In genomic region chr14:89550761-89551283, GRCh38 we compare ENCODE assay signal across 27 cellular contexts.
DNase-seq lines count a peak whose midpoint lies in the region; ATAC-seq and TF ChIP-seq lines count a peak whose summit lies in the region.
"Had no signal": no experiment of that assay in that cellular context is flagged by ENCODE, and none has a peak within 500 bp of the region (broad histone marks: within the 10 kb centered on the region; RNA-seq: fewer than 3 reads in every experiment).

No MANE protein-coding gene starts in this region.

- TF ChIP-seq EP300 in transverse colon (IDR thresholded peaks at IDR 0.05; ENCODE audit: low read depth): no peak
- TF ChIP-seq EP300 in sigmoid colon (IDR thresholded peaks at IDR 0.05): no peak

- POLR2A ChIA-PET in WTC11 (lab: Charles Lee): interaction anchor here (0.6 kb wide), 1 partner anchor 34 kb away, joined by 5 read pairs; no protein-coding TSS in a partner anchor

- ATAC-seq in WTC11: no peak
- no peak for ATAC-seq in stimulated activated effector memory CD8-positive, alpha-beta T cell treated with anti-CD3 and anti-CD28 coated beads, Interleukin-12 subunit alpha, Interleukin-12 subunit beta, amount 100 ng/mL, for 72 hours
- ATAC-seq: HCT116 had no signal

- peaks cover 51% of the 10 kb centered on the region for H3K4me1 Mint-ChIP-seq in activated T-cell treated with anti-CD3 and anti-CD28 coated beads, Interleukin-2, amount 50 U/mL, for 24 hours (ENCODE audit: low read depth)
- H3K4me1 Mint-ChIP-seq in WTC11: peaks cover 48% of the 10 kb centered on the region
- H3K4me1 Mint-ChIP-seq in stimulated activated effector memory CD8-positive, alpha-beta T cell treated with anti-CD3 and anti-CD28 coated beads, Interleukin-12 subunit alpha, Interleukin-12 subunit beta, amount 100 ng/mL, for 72 hours: peaks cover 44% of the 10 kb centered on the region

- no peak for DNase-seq in activated T-cell treated with anti-CD3 and anti-CD28 coated beads, Interleukin-2, amount 50 U/mL, for 24 hours
- no peak for DNase-seq in activated T-cell treated with anti-CD3 and anti-CD28 coated beads for 4 hours
- no peak for DNase-seq in WTC11 (ENCODE audit: low spot score)
- peak; percentile 47 for DNase-seq in globus pallidus (ENCODE audit: low spot score)
- no peak for DNase-seq in stimulated activated effector memory CD8-positive, alpha-beta T cell treated with anti-CD3 and anti-CD28 coated beads, Interleukin-12 subunit alpha, Interleukin-12 subunit beta, amount 100 ng/mL, for 72 hours (ENCODE audit: low spot score in 2 of 2)
- no peak for DNase-seq in transverse colon
- no peak for DNase-seq in SKM-1 (lab: John Stamatoyannopoulos, UW; ENCODE audit: unreplicated experiment)
- no peak for DNase-seq in sigmoid colon
- DNase-seq: 8988T; activated CD4-positive, alpha-beta T cell treated with anti-CD3 and anti-CD28 coated beads, Interleukin-2, amount 50 U/mL, for 4 hours; activated naive CD4-positive, alpha-beta T cell treated with anti-CD3 and anti-CD28 coated beads, Interleukin-2, amount 10 ng/mL, durations not matched to agents 7 days and 5 days; activated T-cell treated with anti-CD3 and anti-CD28 coated beads, Interleukin-2, amount 50 U/mL, for 1 hour; AML-193; brain microvascular endothelial cell; cortex of kidney; Karpas-422; mesenchymal stem cell; NCI-H187; OCI-M1; psoas muscle; SHP77 treated with DMSO at 0.1 percent for 48 hours; stimulated activated CD4-positive, alpha-beta T cell treated with anti-CD3 and anti-CD28 coated beads, Interleukin-1b, Interleukin-23, amount 100 ng/mL, for 48 hours; stimulated activated naive CD4-positive, alpha-beta T cell treated with Interleukin-2 at 50 U/mL for 16 hours; T-helper 2 cell; trophoblast cell had no signal

- TF ChIP-seq CTCF in WTC11 (IDR thresholded peaks at IDR 0.05) (no peak), transverse colon (IDR thresholded peaks at IDR 0.05) (no peak), sigmoid colon (IDR thresholded peaks at IDR 0.05) (no peak)

- TF ChIP-seq POLR2A in transverse colon (IDR thresholded peaks at IDR 0.05): no peak
- TF ChIP-seq POLR2A in sigmoid colon (IDR thresholded peaks at IDR 0.05): no peak

- H3K36me3 Mint-ChIP-seq in activated T-cell treated with anti-CD3 and anti-CD28 coated beads, Interleukin-2, amount 50 U/mL, for 24 hours (ENCODE audit: low read depth): peaks cover 33% of the 10 kb centered on the region
- H3K36me3 Mint-ChIP-seq in WTC11: peaks cover 11% of the 10 kb centered on the region
- peaks cover 24% of the 10 kb centered on the region for H3K36me3 Mint-ChIP-seq in stimulated activated effector memory CD8-positive, alpha-beta T cell treated with anti-CD3 and anti-CD28 coated beads, Interleukin-12 subunit alpha, Interleukin-12 subunit beta, amount 100 ng/mL, for 72 hours

- no peak overlapping the region for H3K4me3 Mint-ChIP-seq in activated T-cell treated with anti-CD3 and anti-CD28 coated beads, Interleukin-2, amount 50 U/mL, for 24 hours
- no peak overlapping the region for H3K4me3 Mint-ChIP-seq in WTC11
- no peak overlapping the region for H3K4me3 Mint-ChIP-seq in stimulated activated effector memory CD8-positive, alpha-beta T cell treated with anti-CD3 and anti-CD28 coated beads, Interleukin-12 subunit alpha, Interleukin-12 subunit beta, amount 100 ng/mL, for 72 hours
- H3K4me3 Mint-ChIP-seq: activated naive CD4-positive, alpha-beta T cell treated with anti-CD3 and anti-CD28 coated beads, Interleukin-2, amount 10 ng/mL, durations not matched to agents 7 days and 5 days had no signal

- H3K27ac Mint-ChIP-seq in activated T-cell treated with anti-CD3 and anti-CD28 coated beads, Interleukin-2, amount 50 U/mL, for 24 hours: peak overlapping the region; percentile 34
- H3K27ac Mint-ChIP-seq in WTC11: peak overlapping the region; percentile 46
- H3K27ac Mint-ChIP-seq in stimulated activated effector memory CD8-positive, alpha-beta T cell treated with anti-CD3 and anti-CD28 coated beads, Interleukin-12 subunit alpha, Interleukin-12 subunit beta, amount 100 ng/mL, for 72 hours: peak overlapping the region; percentile 64
- H3K27ac Mint-ChIP-seq: activated naive CD4-positive, alpha-beta T cell treated with anti-CD3 and anti-CD28 coated beads, Interleukin-2, amount 10 ng/mL, durations not matched to agents 7 days and 5 days had no signal

- H3K27me3 ChIP-seq in transverse colon: no peaks in the 10 kb centered on the region
- no peaks in the 10 kb centered on the region for H3K27me3 ChIP-seq in sigmoid colon
- H3K27me3 ChIP-seq: brain microvascular endothelial cell had no signal

- intact Hi-C loops in transverse colon (cut with DNase I; ENCODE audit: low total_unique reads) (no loop called here), sigmoid colon (cut with DNase I) (no loop called here)

- H3K36me3 ChIP-seq in transverse colon: no peaks in the 10 kb centered on the region
- H3K36me3 ChIP-seq in sigmoid colon: no peaks in the 10 kb centered on the region
- H3K36me3 ChIP-seq: brain microvascular endothelial cell had no signal

- WGBS in transverse colon (ENCODE audit: low coverage in 1 of 2), 2 donors: 82 to 83% methylated on average over 8 to 10 of the region's 10 CpGs
- 79 to 84% methylated on average over 10 of the region's 10 CpGs for WGBS in sigmoid colon, 2 donors

- H3K4me3 ChIP-seq in transverse colon (no peak overlapping the region), sigmoid colon (no peak overlapping the region)
- H3K4me3 ChIP-seq: psoas muscle had no signal

- H3K27me3 Mint-ChIP-seq in activated T-cell treated with anti-CD3 and anti-CD28 coated beads, Interleukin-2, amount 50 U/mL, for 24 hours: no peaks in the 10 kb centered on the region
- no peaks in the 10 kb centered on the region for H3K27me3 Mint-ChIP-seq in WTC11 (ENCODE audit: low read depth)
- H3K27me3 Mint-ChIP-seq: activated naive CD4-positive, alpha-beta T cell treated with anti-CD3 and anti-CD28 coated beads, Interleukin-2, amount 10 ng/mL, durations not matched to agents 7 days and 5 days had no signal

- in situ Hi-C loops in transverse colon (cut with MboI; ENCODE audit: low pct_ligation_motif_present in 1 of 4, low pct_unique_long_range_greater_than_20kb in 1 of 4, low sequenced_read_pairs in 3 of 4): no loop called here

- H3K27ac ChIP-seq in transverse colon (no peak overlapping the region), sigmoid colon (no peak overlapping the region)
- H3K27ac ChIP-seq: brain microvascular endothelial cell, psoas muscle, VCaP had no signal

- H3K4me1 ChIP-seq in transverse colon: peaks cover 0 to 4% (median 0%) of the 10 kb centered on the region in 4 donors
- peaks cover 0 to 18% (median 5%) of the 10 kb centered on the region in 4 donors for H3K4me1 ChIP-seq in sigmoid colon
- H3K4me1 ChIP-seq: psoas muscle had no signal

- no peaks in the 10 kb centered on the region for H3K9me3 ChIP-seq in transverse colon
- no peaks in the 10 kb centered on the region for H3K9me3 ChIP-seq in sigmoid colon
- H3K9me3 ChIP-seq: psoas muscle had no signal

- H3K9me3 Mint-ChIP-seq in activated T-cell treated with anti-CD3 and anti-CD28 coated beads, Interleukin-2, amount 50 U/mL, for 24 hours: no peaks in the 10 kb centered on the region
- no peaks in the 10 kb centered on the region for H3K9me3 Mint-ChIP-seq in WTC11
- no peaks in the 10 kb centered on the region for H3K9me3 Mint-ChIP-seq in stimulated activated effector memory CD8-positive, alpha-beta T cell treated with anti-CD3 and anti-CD28 coated beads, Interleukin-12 subunit alpha, Interleukin-12 subunit beta, amount 100 ng/mL, for 72 hours
- H3K9me3 Mint-ChIP-seq: activated naive CD4-positive, alpha-beta T cell treated with anti-CD3 and anti-CD28 coated beads, Interleukin-2, amount 10 ng/mL, durations not matched to agents 7 days and 5 days had no signal

- CTCF ChIA-PET in WTC11 (lab: Charles Lee): no interaction called here

TF ChIP-seq in WTC11, 78 proteins besides CTCF, POLR2A, EP300 and RAD21 (continues in another document):
- TF ChIP-seq ZNF423 (CRISPR knock-in tag; IDR thresholded peaks at IDR 0.05) (no peak), TP53 (CRISPR knock-in tag; IDR thresholded peaks at IDR 0.05) (no peak), NFE2L1 (CRISPR knock-in tag; IDR thresholded peaks at IDR 0.05) (no peak), MLX (CRISPR knock-in tag; IDR thresholded peaks at IDR 0.05) (no peak), AR (CRISPR knock-in tag; IDR thresholded peaks at IDR 0.05) (no peak), TEAD1 (CRISPR knock-in tag; IDR thresholded peaks at IDR 0.05) (no peak), TEAD4 (CRISPR knock-in tag; IDR thresholded peaks at IDR 0.05) (no peak)
